1 cellular context compared by ENCODE assay signal in genomic region chr11:112024178-112024777, GRCh38.
TF ChIP-seq lines count a peak whose summit lies in the region.

No MANE protein-coding gene starts in this region.

TF ChIP-seq in H1, 55 proteins besides CTCF, POLR2A, EP300 and RAD21:
- TF ChIP-seq SAP30 (IDR thresholded peaks at IDR 0.05; ENCODE audit: insufficient read depth, insufficient replicate concordance, low read length): no peak
- 0 out of 2 replicates have a peak, but pooled peaks have one; percentile 17 for TF ChIP-seq E2F6 (IDR thresholded peaks at IDR 0.05)
